In genomic region chr1:111990026-111990877, GRCh38 we compare ENCODE assay signal across 7 cellular contexts. TPM values are rescaled to one million over a fixed set of nuclear protein-coding genes. Genes with fewer than 3 reads are reported as not detected.
DNase-seq lines count a peak whose midpoint lies in the region; ATAC-seq, FAIRE-seq and TF ChIP-seq lines count a peak whose summit lies in the region.

No MANE protein-coding gene starts in this region.

- H3K27me3 Mint-ChIP-seq in natural killer cell (ENCODE audit: low read depth in 2 of 2) = peaks cover 33 to 48% of the 10 kb centered on the region in 2 donors

- peak overlapping the region; percentile 65 for H3K4me3 Mint-ChIP-seq in natural killer cell

- no peaks in the 10 kb centered on the region for H3K9me3 ChIP-seq in SJCRH30 (replicated peaks)

- H3K27me3 ChIP-seq in H7 (ENCODE audit: control insufficient read depth, insufficient read depth, low read length) (peaks cover 51% of the 10 kb centered on the region), SJCRH30 (no peaks in the 10 kb centered on the region)

- peaks cover 0 to 5% of the 10 kb centered on the region in 2 donors for H3K4me1 Mint-ChIP-seq in natural killer cell

- no peaks in the 10 kb centered on the region for H3K4me1 ChIP-seq in SJCRH30

- peak overlapping the region; percentile 30; the same call in 1 of the 2 replicates for H3K27ac ChIP-seq in SJCRH30

- H3K36me3 Mint-ChIP-seq in natural killer cell = no peaks in the 10 kb centered on the region

- DNase-seq in H7 (peak; percentile 83), SJCRH30 (peak in 1 of 2 experiments; percentile 36), epithelial cell of proximal tubule (ENCODE audit: low read depth) (no peak), natural killer cell (no peak), frontal cortex (ENCODE audit: low spot score in 2 of 2) (no peak)

- ATAC-seq in natural killer cell (peak in 1 of 3 donors; percentile 7), GM19463 (IDR thresholded peaks at IDR 0.05; ENCODE audit: unreplicated experiment) (no peak), HG03460 (IDR thresholded peaks at IDR 0.05; ENCODE audit: unreplicated experiment) (no peak)

- TF ChIP-seq CTCF in epithelial cell of proximal tubule (conservative IDR thresholded peaks at IDR 0.05; ENCODE audit: low read depth, low read length) = no peak
- TF ChIP-seq CTCF in natural killer cell (IDR thresholded peaks at IDR 0.05) = no peak

- H3K36me3 ChIP-seq in H7 (replicated peaks; ENCODE audit: control insufficient read depth, insufficient read depth, low read length) (no peaks in the 10 kb centered on the region), SJCRH30 (no peaks in the 10 kb centered on the region)

- intact Hi-C loops in natural killer cell (cut with micrococcal nuclease) = no loop called here

- no peaks in the 10 kb centered on the region for H3K9me3 Mint-ChIP-seq in natural killer cell

- H3K4me3 ChIP-seq in H7 (ENCODE audit: insufficient read depth, low read depth, low read length) (peak overlapping the region; percentile 46), SJCRH30 (peak overlapping the region; percentile 69), epithelial cell of proximal tubule (ENCODE audit: low read depth, low read length) (peak overlapping the region; percentile 44)

- H3K27ac Mint-ChIP-seq in natural killer cell = no peak overlapping the region

- FAIRE-seq in frontal cortex (lab: Jason Lieb, UNC) = no peak

RNA-seq across cellular contexts. Expression of gene KCND3, which starts 0.8 kb away (rescaled TPM):
- 0.21 and 0.63 TPM in 2 replicates for total RNA-seq in H7 (2014; rRNA removed; shearing (Covaris generic))
- total RNA-seq in SJCRH30 (2014; rRNA removed; shearing (Covaris generic)) = 3.5 and 5.1 TPM in 2 replicates
- total RNA-seq in epithelial cell of proximal tubule = not detected in 2 replicates
- total RNA-seq in natural killer cell = under 1 TPM in 2 of 3 donors, not detected in 1; 0.07 to 0.16 TPM
- total RNA-seq in frontal cortex = 10.6 TPM
